Comparison of ENCODE assay signal across 9 cellular contexts in genomic region chr5:139659673-139660072, GRCh38. TPM values are rescaled to one million over a fixed set of nuclear protein-coding genes. Genes with fewer than 3 reads are reported as not detected.
DNase-seq lines count a peak whose midpoint lies in the region; ATAC-seq and TF ChIP-seq lines count a peak whose summit lies in the region.
"Had no signal": no experiment of that assay in that cellular context is flagged by ENCODE, and none has a peak within 500 bp of the region (broad histone marks: within the 10 kb centered on the region; RNA-seq: fewer than 3 reads in every experiment).

No MANE protein-coding gene starts in this region.

- peaks cover 97% of the 10 kb centered on the region for H3K79me2 ChIP-seq in GM23338 (replicated peaks; ENCODE audit: insufficient read depth)

- no peak for TF ChIP-seq POLR2A in spleen (IDR thresholded peaks at IDR 0.05)

- H4K20me1 ChIP-seq in GM23338 (replicated peaks; ENCODE audit: insufficient read depth): peaks cover 79% of the 10 kb centered on the region

- no peaks in the 10 kb centered on the region for H3K27me3 ChIP-seq in GM23338 (ENCODE audit: insufficient read depth)
- no peaks in the 10 kb centered on the region for H3K27me3 ChIP-seq in spleen (replicated peaks in 1 of 7)

- H3K9me2 ChIP-seq in GM23338 (ENCODE audit: insufficient read depth): no peaks in the 10 kb centered on the region

- peaks cover 30% of the 10 kb centered on the region for H3K27me3 Mint-ChIP-seq in GM23338 (ENCODE audit: insufficient read depth, low read depth, poor library complexity)

- TF ChIP-seq CTCF in GM23338 (conservative IDR thresholded peaks at IDR 0.05; ENCODE audit: low read depth in 2 of 2): no peak
- TF ChIP-seq CTCF in spleen (IDR thresholded peaks at IDR 0.05 in 8 of 11, conservative IDR thresholded peaks at IDR 0.05 in 3 of 11): peak in 1 of 11 experiments; percentile 11

- no peaks in the 10 kb centered on the region for H3K9me3 Mint-ChIP-seq in GM23338
- H3K9me3 Mint-ChIP-seq: activated naive CD8-positive, alpha-beta T cell treated with anti-CD3 and anti-CD28 coated beads, Interleukin-2, amount 10 ng/mL, durations not matched to agents 7 days and 5 days had no signal

- 12 to 27% (median 18%) methylated on average over 4 to 14 of the region's 14 CpGs for WGBS in spleen, 5 donors

- peak overlapping the region; percentile 68 for H3K4me2 ChIP-seq in GM23338

- H3F3A ChIP-seq in GM23338 (replicated peaks; ENCODE audit: low read depth): peaks cover 8% of the 10 kb centered on the region; the same call in 1 of the 2 replicates

- no peaks in the 10 kb centered on the region for H3K36me3 Mint-ChIP-seq in GM23338 (ENCODE audit: low read depth)
- H3K36me3 Mint-ChIP-seq: activated naive CD8-positive, alpha-beta T cell treated with anti-CD3 and anti-CD28 coated beads, Interleukin-2, amount 10 ng/mL, durations not matched to agents 7 days and 5 days had no signal

- in situ Hi-C loops in G401 (cut with HindIII; ENCODE audit: low sequenced_read_pairs): no loop called here

- H3K9me3 ChIP-seq in iPS-18c (ENCODE audit: control insufficient read depth, insufficient read depth, low read length) (no peaks in the 10 kb centered on the region), spleen (no peaks in the 10 kb centered on the region)

- peak overlapping the region; percentile 3; the same call in 1 of the 2 replicates for H3K4me3 ChIP-seq in GM23338
- H3K4me3 ChIP-seq in iPS-18c (ENCODE audit: insufficient read depth, low read depth, low read length): peak overlapping the region; percentile 15; the same call in 1 of the 2 replicates
- H3K4me3 ChIP-seq in spleen: peak overlapping the region in 6 of 8 donors; percentile 1 to 58 (median 18)

- DNase-seq in GM23338 (ENCODE audit: low spot score) (peak; percentile 63), astrocyte of the hippocampus (ENCODE audit: low read depth, low spot score) (peak; percentile 87), spleen (no peak), NCI-H2227 treated with DMSO at 0.1 percent for 48 hours (lab: John Stamatoyannopoulos, UW) (no peak), G401 (ENCODE audit: low spot score) (no peak)
- DNase-seq in stimulated activated CD4-positive, alpha-beta T cell treated with anti-CD3 and anti-CD28 coated beads, Interleukin-4, amount 100 ng/mL, for 4 hours: no peak
- DNase-seq: activated naive CD8-positive, alpha-beta T cell treated with anti-CD3 and anti-CD28 coated beads, Interleukin-2, amount 10 ng/mL, durations not matched to agents 7 days and 5 days had no signal

- H3K4me1 ChIP-seq in GM23338 (ENCODE audit: insufficient read depth) (peaks cover 58% of the 10 kb centered on the region), spleen (peaks cover 94 to 100% (median 100%) of the 10 kb centered on the region in 6 donors)

- H3K27ac ChIP-seq in GM23338 (ENCODE audit: low read depth): peak overlapping the region; percentile 45; the same call in 1 of the 2 replicates
- peak overlapping the region; percentile 74 to 95 (median 90) for H3K27ac ChIP-seq in spleen

- intact Hi-C loops in spleen (cut with DNase I; ENCODE audit: low total_unique reads): no loop called here

- no peaks in the 10 kb centered on the region for H3K36me3 ChIP-seq in GM23338 (ENCODE audit: insufficient read depth)
- no peaks in the 10 kb centered on the region for H3K36me3 ChIP-seq in spleen

- H3K4me1 Mint-ChIP-seq in GM23338: peaks cover 79% of the 10 kb centered on the region

- ATAC-seq in GM23338 (peak; percentile 35), GM18868 (IDR thresholded peaks at IDR 0.05; ENCODE audit: unreplicated experiment) (no peak)

- no peak overlapping the region for H2AFZ ChIP-seq in GM23338

- H3K27ac Mint-ChIP-seq in GM23338: peak overlapping the region; percentile 72; the same call in 1 of the 2 replicates
- H3K27ac Mint-ChIP-seq: activated naive CD8-positive, alpha-beta T cell treated with anti-CD3 and anti-CD28 coated beads, Interleukin-2, amount 10 ng/mL, durations not matched to agents 7 days and 5 days had no signal

- H3K4me3 Mint-ChIP-seq in GM23338: 0 out of 3 replicates have a peak overlapping the region, but pooled peaks have one; percentile 14
- H3K4me3 Mint-ChIP-seq: activated naive CD8-positive, alpha-beta T cell treated with anti-CD3 and anti-CD28 coated beads, Interleukin-2, amount 10 ng/mL, durations not matched to agents 7 days and 5 days had no signal

TF ChIP-seq in GM23338, 12 proteins besides CTCF, POLR2A, EP300 and RAD21 (continues in another document):
- TF ChIP-seq ZNF331 (CRISPR knock-in tag; IDR thresholded peaks at IDR 0.05; ENCODE audit: low read depth): no peak
- no peak for TF ChIP-seq STAT1 (IDR thresholded peaks at IDR 0.05; ENCODE audit: unreplicated experiment)
- TF ChIP-seq ZNF462 (CRISPR knock-in tag; IDR thresholded peaks at IDR 0.05): no peak
- no peak for TF ChIP-seq ZNF114 (CRISPR knock-in tag; IDR thresholded peaks at IDR 0.05)
- no peak for TF ChIP-seq POLR2AphosphoS5 (IDR thresholded peaks at IDR 0.05; ENCODE audit: low read depth)

RNA-seq across cellular contexts. Expression of gene CXXC5, which starts 11.5 kb away (rescaled TPM):
- 97.9 and 111 TPM in 2 replicates for total RNA-seq in GM23338 (2014; rRNA removed; shearing (Covaris generic))
- polyA plus RNA-seq in GM23338 (2016; fragmentation: Nextera tagmentation; extraction: Ambion mirVana) (63.3 and 65.0 TPM in 2 replicates), spleen (10 to 100 TPM; 46.4 to 69.5 (median 60.8) TPM)
- total RNA-seq in spleen: 10 to 100 TPM; 57.5 to 69.5 (median 62.8) TPM
- total RNA-seq in G401 (2014; rRNA removed; shearing (Covaris generic)): 280 and 322 TPM in 2 replicates

Comparison
In these comparisons a context has a peak if more than half of its experiments do, and no peak if none do; other contexts are left out.
1. DNase-seq: peak in GM23338 (single experiment) and astrocyte of the hippocampus (single experiment); none in spleen (single experiment), NCI-H2227 treated with DMSO at 0.1 percent for 48 hours (single experiment), G401 (single experiment) and stimulated activated CD4-positive, alpha-beta T cell treated with anti-CD3 and anti-CD28 coated beads, Interleukin-4, amount 100 ng/mL, for 4 hours (0 of 2).
2. Peak in every context shown above with its lines, with median percentiles within 50 percentile points of each other: H3K4me3 ChIP-seq.